1 cellular context compared by ENCODE assay signal in the genomic region with DNA sequence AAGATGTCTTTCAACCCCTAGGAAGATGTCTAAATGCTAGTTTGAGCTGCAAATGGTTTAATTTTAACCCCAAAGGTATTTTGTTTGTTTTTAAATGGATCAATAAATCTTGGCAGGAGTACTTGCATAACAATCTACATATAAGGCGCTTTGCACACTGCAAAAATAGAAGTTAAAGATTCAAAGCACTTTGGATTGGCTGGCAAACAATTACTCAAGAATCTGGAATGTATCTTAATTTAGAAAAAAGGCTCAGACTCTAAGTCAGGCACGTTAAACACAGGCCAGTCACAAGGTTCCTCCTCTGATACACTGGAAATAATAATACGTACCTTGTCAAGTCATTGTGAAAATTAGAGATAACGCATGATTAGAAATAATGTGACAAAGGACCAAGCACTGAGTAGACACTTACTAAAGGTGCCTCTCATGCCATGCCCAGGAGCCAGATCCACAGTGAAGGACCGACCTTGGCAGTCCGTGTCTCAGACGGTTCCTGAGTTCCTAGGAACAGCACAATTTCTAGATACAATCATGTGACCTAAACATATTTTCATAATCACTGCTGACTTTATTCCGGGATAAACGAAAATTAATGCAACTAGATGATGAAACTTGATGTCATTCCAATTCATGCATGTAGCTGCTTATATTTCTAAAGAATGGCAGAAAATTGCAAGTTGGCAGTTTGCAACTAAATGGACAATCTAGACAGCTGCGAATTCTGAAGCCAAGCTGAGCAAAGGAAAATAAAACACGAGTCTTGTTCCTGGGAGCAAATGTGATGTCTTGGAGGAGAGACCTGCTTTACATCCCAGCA.
TF ChIP-seq lines count a peak whose summit lies in the region.

No MANE protein-coding gene starts in this region.

TF ChIP-seq in WTC11, 78 proteins besides CTCF, POLR2A, EP300 and RAD21 (continued from another document):
- TF ChIP-seq, protein P1, sequence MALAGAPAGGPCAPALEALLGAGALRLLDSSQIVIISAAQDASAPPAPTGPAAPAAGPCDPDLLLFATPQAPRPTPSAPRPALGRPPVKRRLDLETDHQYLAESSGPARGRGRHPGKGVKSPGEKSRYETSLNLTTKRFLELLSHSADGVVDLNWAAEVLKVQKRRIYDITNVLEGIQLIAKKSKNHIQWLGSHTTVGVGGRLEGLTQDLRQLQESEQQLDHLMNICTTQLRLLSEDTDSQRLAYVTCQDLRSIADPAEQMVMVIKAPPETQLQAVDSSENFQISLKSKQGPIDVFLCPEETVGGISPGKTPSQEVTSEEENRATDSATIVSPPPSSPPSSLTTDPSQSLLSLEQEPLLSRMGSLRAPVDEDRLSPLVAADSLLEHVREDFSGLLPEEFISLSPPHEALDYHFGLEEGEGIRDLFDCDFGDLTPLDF (CRISPR knock-in tag; IDR thresholded peaks at IDR 0.05), result no peak
- no peak for TF ChIP-seq GRHL2 (CRISPR knock-in tag; IDR thresholded peaks at IDR 0.05; ENCODE audit: insufficient replicate concordance, severe bottlenecking)
- no peak for TF ChIP-seq MYBL2 (CRISPR knock-in tag; IDR thresholded peaks at IDR 0.05)
- TF ChIP-seq ZNF219 (CRISPR knock-in tag; IDR thresholded peaks at IDR 0.05; ENCODE audit: borderline replicate concordance), result no peak
